Comparison of ENCODE assay signal across 8 cellular contexts in genomic region chr9:101311759-101312420, GRCh38.
DNase-seq lines count a peak whose midpoint lies in the region; ATAC-seq and TF ChIP-seq lines count a peak whose summit lies in the region.

No MANE protein-coding gene starts in this region.

- no peaks in the 10 kb centered on the region for H3K36me3 Mint-ChIP-seq in activated naive CD8-positive, alpha-beta T cell treated with anti-CD3 and anti-CD28 coated beads for 36 hours
- no peaks in the 10 kb centered on the region for H3K36me3 Mint-ChIP-seq in activated naive CD8-positive, alpha-beta T cell treated with anti-CD3 and anti-CD28 coated beads, Interleukin-2, amount 50 U/mL, for 24 hours (ENCODE audit: low read depth)

- no peak overlapping the region for H2AFZ ChIP-seq in GM23248

- ATAC-seq in activated naive CD8-positive, alpha-beta T cell treated with anti-CD3 and anti-CD28 coated beads, Interleukin-2, amount 50 U/mL, for 24 hours = no peak
- peak; percentile 88 for ATAC-seq in left lung
- ATAC-seq in aorta (ENCODE audit: low FRiP score) = peak; percentile 70

- no peak overlapping the region for H3K4me3 Mint-ChIP-seq in activated naive CD8-positive, alpha-beta T cell treated with anti-CD3 and anti-CD28 coated beads for 36 hours
- H3K4me3 Mint-ChIP-seq in activated naive CD8-positive, alpha-beta T cell treated with anti-CD3 and anti-CD28 coated beads, Interleukin-2, amount 50 U/mL, for 24 hours = no peak overlapping the region

- no peaks in the 10 kb centered on the region for H4K20me1 ChIP-seq in GM23248 (ENCODE audit: insufficient read depth)

- 10 to 15% methylated on average over 4 of the region's 4 CpGs for WGBS in GM23248 (ENCODE audit: low coverage in 1 of 2, low lambda C conversion rate in 2 of 2, missing lambda C conversion rate in 2 of 2), 2 experiments
- 19 to 21% methylated on average over 4 of the region's 4 CpGs for WGBS in aorta, 2 donors

- H3K4me2 ChIP-seq in GM23248 (ENCODE audit: unreplicated experiment) = no peak overlapping the region

- no peaks in the 10 kb centered on the region for H3K9me3 ChIP-seq in GM23248 (ENCODE audit: low read depth)
- no peaks in the 10 kb centered on the region for H3K9me3 ChIP-seq in breast epithelium
- no peaks in the 10 kb centered on the region for H3K9me3 ChIP-seq in left lung
- H3K9me3 ChIP-seq in aorta (ENCODE audit: control insufficient read depth, low read length) = no peaks in the 10 kb centered on the region

- no peaks in the 10 kb centered on the region for H3K9me2 ChIP-seq in GM23248 (ENCODE audit: insufficient read depth)

- peak; percentile 3 for DNase-seq in activated naive CD8-positive, alpha-beta T cell treated with anti-CD3 and anti-CD28 coated beads for 36 hours
- no peak for DNase-seq in activated naive CD8-positive, alpha-beta T cell treated with anti-CD3 and anti-CD28 coated beads, Interleukin-2, amount 50 U/mL, for 24 hours
- DNase-seq in GM23248 (peak; percentile 83), NOMO-1 (lab: John Stamatoyannopoulos, UW; ENCODE audit: unreplicated experiment in 2 of 2) (peak; percentile 39 to 73), breast epithelium (ENCODE audit: low spot score in 2 of 2) (no peak), left lung (no peak), aorta (no peak)
- peak; percentile 86 for DNase-seq in Jurkat, Clone E6-1 (ENCODE audit: low read depth, low spot score)

- in situ Hi-C loops in GM23248 (cut with MboI) = no loop called here

- H3K9ac ChIP-seq in GM23248 = no peak overlapping the region

- intact Hi-C loops in breast epithelium (cut with DNase I; ENCODE audit: low total_unique reads) = no loop called here
- intact Hi-C loops in left lung (cut with DNase I) = loop anchor here in 1 of 2 donors (5.0 kb wide), 1 partner anchor 595 kb away; no protein-coding TSS in a partner anchor
- intact Hi-C loops in aorta (cut with DNase I) = loop anchor here (5.0 to 10.0 kb wide), 3 partner anchors 597 to 710 kb away; no protein-coding TSS in a partner anchor

- H3K4me1 ChIP-seq in GM23248 (ENCODE audit: insufficient read depth) = no peaks in the 10 kb centered on the region
- no peaks in the 10 kb centered on the region for H3K4me1 ChIP-seq in breast epithelium
- H3K4me1 ChIP-seq in left lung = no peaks in the 10 kb centered on the region
- H3K4me1 ChIP-seq in aorta (ENCODE audit: control insufficient read depth in 1 of 2, insufficient read depth in 2 of 2, low read length in 2 of 2) = no peaks in the 10 kb centered on the region

- no peak overlapping the region for H3K27ac ChIP-seq in GM23248
- H3K27ac ChIP-seq in breast epithelium = no peak overlapping the region
- H3K27ac ChIP-seq in left lung = no peak overlapping the region
- no peak overlapping the region for H3K27ac ChIP-seq in aorta (ENCODE audit: low read depth in 1 of 2, low read length in 2 of 2)

- TF ChIP-seq CTCF in breast epithelium (IDR thresholded peaks at IDR 0.05) (peak in 2 of 3 donors; percentile 60 to 63), left lung (IDR thresholded peaks at IDR 0.05) (peak; percentile 62 to 69)

- H3K27me3 Mint-ChIP-seq in activated naive CD8-positive, alpha-beta T cell treated with anti-CD3 and anti-CD28 coated beads for 36 hours = peaks cover 15% of the 10 kb centered on the region
- no peaks in the 10 kb centered on the region for H3K27me3 Mint-ChIP-seq in activated naive CD8-positive, alpha-beta T cell treated with anti-CD3 and anti-CD28 coated beads, Interleukin-2, amount 50 U/mL, for 24 hours

- TF ChIP-seq POLR2A in breast epithelium (IDR thresholded peaks at IDR 0.05) = no peak

- no peaks in the 10 kb centered on the region for H3K4me1 Mint-ChIP-seq in activated naive CD8-positive, alpha-beta T cell treated with anti-CD3 and anti-CD28 coated beads for 36 hours
- H3K4me1 Mint-ChIP-seq in activated naive CD8-positive, alpha-beta T cell treated with anti-CD3 and anti-CD28 coated beads, Interleukin-2, amount 50 U/mL, for 24 hours = no peaks in the 10 kb centered on the region

- H3K27ac Mint-ChIP-seq in activated naive CD8-positive, alpha-beta T cell treated with anti-CD3 and anti-CD28 coated beads for 36 hours = no peak overlapping the region
- no peak overlapping the region for H3K27ac Mint-ChIP-seq in activated naive CD8-positive, alpha-beta T cell treated with anti-CD3 and anti-CD28 coated beads, Interleukin-2, amount 50 U/mL, for 24 hours

- H3K4me3 ChIP-seq in GM23248 (no peak overlapping the region), breast epithelium (no peak overlapping the region), left lung (no peak overlapping the region), aorta (ENCODE audit: low read length in 2 of 2) (no peak overlapping the region)
- H3K4me3 ChIP-seq in Jurkat, Clone E6-1 (ENCODE audit: low read length) = no peak overlapping the region

- no peaks in the 10 kb centered on the region for H3F3A ChIP-seq in GM23248 (ENCODE audit: insufficient read depth)

- no peaks in the 10 kb centered on the region for H3K9me3 Mint-ChIP-seq in activated naive CD8-positive, alpha-beta T cell treated with anti-CD3 and anti-CD28 coated beads for 36 hours
- H3K9me3 Mint-ChIP-seq in activated naive CD8-positive, alpha-beta T cell treated with anti-CD3 and anti-CD28 coated beads, Interleukin-2, amount 50 U/mL, for 24 hours = no peaks in the 10 kb centered on the region

- no peaks in the 10 kb centered on the region for H3K79me2 ChIP-seq in GM23248 (ENCODE audit: insufficient read depth)

- H3K27me3 ChIP-seq in GM23248 (replicated peaks; ENCODE audit: insufficient read depth) = peaks cover 28% of the 10 kb centered on the region
- H3K27me3 ChIP-seq in breast epithelium = no peaks in the 10 kb centered on the region
- H3K27me3 ChIP-seq in left lung = no peaks in the 10 kb centered on the region
- no peaks in the 10 kb centered on the region for H3K27me3 ChIP-seq in aorta (ENCODE audit: control insufficient read depth in 1 of 2, insufficient read depth in 2 of 2, low read length in 1 of 2)

- no peaks in the 10 kb centered on the region for H3K36me3 ChIP-seq in GM23248 (ENCODE audit: low read depth)
- no peaks in the 10 kb centered on the region for H3K36me3 ChIP-seq in breast epithelium
- no peaks in the 10 kb centered on the region for H3K36me3 ChIP-seq in left lung
- H3K36me3 ChIP-seq in aorta (ENCODE audit: control insufficient read depth in 1 of 2, insufficient read depth in 2 of 2, low read length in 1 of 2) = no peaks in the 10 kb centered on the region

Comparison
In these comparisons a context has a peak if more than half of its experiments do, and no peak if none do; other contexts are left out.
1. DNase-seq: peak in activated naive CD8-positive, alpha-beta T cell treated with anti-CD3 and anti-CD28 coated beads for 36 hours (single experiment), GM23248 (single experiment), Jurkat, Clone E6-1 (single experiment) and NOMO-1 (2 of 2); none in activated naive CD8-positive, alpha-beta T cell treated with anti-CD3 and anti-CD28 coated beads, Interleukin-2, amount 50 U/mL, for 24 hours (single experiment), breast epithelium (0 of 2), left lung (0 of 2) and aorta (0 of 2).